Comparison of ENCODE assay signal across 8 cellular contexts in genomic region chr17:2083613-2084128, GRCh38. TPM values are rescaled to one million over a fixed set of nuclear protein-coding genes. Genes with fewer than 3 reads are reported as not detected.
DNase-seq lines count a peak whose midpoint lies in the region; ATAC-seq and TF ChIP-seq lines count a peak whose summit lies in the region.

No MANE protein-coding gene starts in this region.

- peaks cover 19% of the 10 kb centered on the region for H3K4me1 Mint-ChIP-seq in neural progenitor cell

- TF ChIP-seq CTCF in mucosa of descending colon (IDR thresholded peaks at IDR 0.05) = no peak
- TF ChIP-seq CTCF in neural progenitor cell (IDR thresholded peaks at IDR 0.05) = no peak

- peaks cover 3% of the 10 kb centered on the region for H4K20me1 ChIP-seq in neural progenitor cell (ENCODE audit: low read depth)

- intact Hi-C loops in mucosa of descending colon (cut with DNase I, micrococcal nuclease) = no loop called here

- H3K27ac ChIP-seq in angular gyrus (ENCODE audit: low read depth, low read length) (peak overlapping the region; percentile 53), neural progenitor cell (no peak overlapping the region)

- H2AFZ ChIP-seq in neural progenitor cell (replicated peaks) = no peak overlapping the region

- H3F3A ChIP-seq in neural progenitor cell (ENCODE audit: low read depth) = no peaks in the 10 kb centered on the region

- no peak overlapping the region for H3K9ac ChIP-seq in neural progenitor cell

- no peaks in the 10 kb centered on the region for H3K79me2 ChIP-seq in neural progenitor cell (ENCODE audit: low read depth)

- peak; percentile 53 for ATAC-seq in HG02885 (IDR thresholded peaks at IDR 0.05; ENCODE audit: poor library complexity, unreplicated experiment)
- ATAC-seq in mucosa of descending colon = peak; percentile 45

- no peaks in the 10 kb centered on the region for H3K36me3 ChIP-seq in mucosa of descending colon (ENCODE audit: low read depth)
- no peaks in the 10 kb centered on the region for H3K36me3 ChIP-seq in neural progenitor cell

- no peaks in the 10 kb centered on the region for H3K9me3 ChIP-seq in mucosa of descending colon
- no peaks in the 10 kb centered on the region for H3K9me3 ChIP-seq in neural progenitor cell (ENCODE audit: low read depth)

- DNase-seq in CD1c-positive myeloid dendritic cell (ENCODE audit: extremely low spot score) (peak; percentile 95), mucosa of descending colon (peak; percentile 51 to 64 (median 63)), NCI-H2107 treated with DMSO at 0.1 percent for 48 hours (lab: John Stamatoyannopoulos, UW; ENCODE audit: unreplicated experiment) (no peak), DMS 273 (lab: John Stamatoyannopoulos, UW; ENCODE audit: unreplicated experiment) (no peak), neural progenitor cell (ENCODE audit: low spot score) (no peak)
- DNase-seq in activated effector memory CD4-positive, alpha-beta T cell treated with Interleukin-2 at 50 U/mL for 16 hours = no peak

- H3K9me3 Mint-ChIP-seq in neural progenitor cell = no peaks in the 10 kb centered on the region

- H3K4me3 Mint-ChIP-seq in neural progenitor cell = no peak overlapping the region

- peaks cover 50% of the 10 kb centered on the region for H3K4me1 ChIP-seq in mucosa of descending colon (ENCODE audit: low read depth)
- no peaks in the 10 kb centered on the region for H3K4me1 ChIP-seq in neural progenitor cell

- H3K4me3 ChIP-seq in mucosa of descending colon (no peak overlapping the region), neural progenitor cell (no peak overlapping the region)

- H3K27me3 Mint-ChIP-seq in neural progenitor cell (ENCODE audit: insufficient read depth, low read depth) = peaks cover 3% of the 10 kb centered on the region

- no peak overlapping the region for H3K4me2 ChIP-seq in neural progenitor cell

- H3K27me3 ChIP-seq in neural progenitor cell = no peaks in the 10 kb centered on the region

- no peak overlapping the region for H3K27ac Mint-ChIP-seq in neural progenitor cell

- peaks cover 30% of the 10 kb centered on the region for H3K36me3 Mint-ChIP-seq in neural progenitor cell

RNA-seq across cellular contexts. Expression of gene HIC1, which starts 28.8 kb away (rescaled TPM):
- total RNA-seq in mucosa of descending colon (10 to 100 TPM in 2 of 3 donors, 1 to 10 TPM in 1; 6.0 to 28.9 (median 13.5) TPM), neural progenitor cell (ENCODE audit: low replicate concordance) (0.62 TPM in 1 of 2 replicates, not detected in the other)

RNA-seq across cellular contexts. Expression of gene OVCA2, which starts 41.8 kb away (rescaled TPM):
- total RNA-seq in mucosa of descending colon = 10 to 100 TPM; 25.3 to 35.5 (median 33.0) TPM
- 5.4 and 23.1 TPM in 2 replicates for total RNA-seq in neural progenitor cell (ENCODE audit: low replicate concordance)

RNA-seq across cellular contexts. Expression of gene DPH1, which starts 53.7 kb away (rescaled TPM):
- 10 to 100 TPM; 33.1 to 43.7 (median 42.2) TPM for total RNA-seq in mucosa of descending colon
- total RNA-seq in neural progenitor cell (ENCODE audit: low replicate concordance) = 21.1 and 28.0 TPM in 2 replicates

RNA-seq across cellular contexts. Expression of gene RTN4RL1, which starts 58.5 kb away (rescaled TPM):
- total RNA-seq in mucosa of descending colon (under 1 TPM; 0.14 to 0.47 (median 0.43) TPM), neural progenitor cell (ENCODE audit: low replicate concordance) (3.4 and 7.2 TPM in 2 replicates)

Comparison
In these comparisons a context has a peak if more than half of its experiments do, and no peak if none do; other contexts are left out.
1. DNase-seq: peak in CD1c-positive myeloid dendritic cell (single experiment) and mucosa of descending colon (3 of 3); none in activated effector memory CD4-positive, alpha-beta T cell treated with Interleukin-2 at 50 U/mL for 16 hours (single experiment), NCI-H2107 treated with DMSO at 0.1 percent for 48 hours (single experiment), DMS 273 (single experiment) and neural progenitor cell (single experiment).